Comparison of ENCODE assay signal across 5 cellular contexts in the genomic region with DNA sequence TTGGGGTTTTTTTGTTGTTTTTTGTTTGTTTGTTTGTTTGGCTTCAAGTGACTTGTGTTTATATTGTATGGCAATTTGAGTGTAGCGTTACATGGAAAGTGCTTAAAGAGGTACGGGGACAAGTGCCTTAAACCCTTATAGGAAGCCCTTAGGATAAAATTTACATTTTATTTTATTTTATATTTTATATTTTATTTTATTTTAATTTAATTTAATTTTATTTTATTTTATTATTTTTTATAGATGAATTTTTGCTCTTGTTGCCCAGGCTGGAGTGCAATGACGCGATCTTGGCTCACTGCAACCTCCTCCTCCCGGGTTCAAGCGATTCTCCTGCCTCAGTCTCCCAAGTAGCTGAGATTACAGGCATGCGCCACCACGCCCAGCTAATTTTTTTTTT. TPM values are rescaled to one million over a fixed set of nuclear protein-coding genes. Genes with fewer than 3 reads are reported as not detected.
"Had no signal": no experiment of that assay in that cellular context is flagged by ENCODE, and none has a peak within 500 bp of the region (broad histone marks: within the 10 kb centered on the region; RNA-seq: fewer than 3 reads in every experiment).

No MANE protein-coding gene starts in this region.

RNA-seq across cellular contexts. Expression of a gene that starts 21.0 kb away (rescaled TPM):
- total RNA-seq: thyroid gland, tibial nerve, ureter, vagina had no signal
- polyA plus RNA-seq: urinary bladder had no signal
